Comparison of ENCODE assay signal across 8 cellular contexts in the genomic region with DNA sequence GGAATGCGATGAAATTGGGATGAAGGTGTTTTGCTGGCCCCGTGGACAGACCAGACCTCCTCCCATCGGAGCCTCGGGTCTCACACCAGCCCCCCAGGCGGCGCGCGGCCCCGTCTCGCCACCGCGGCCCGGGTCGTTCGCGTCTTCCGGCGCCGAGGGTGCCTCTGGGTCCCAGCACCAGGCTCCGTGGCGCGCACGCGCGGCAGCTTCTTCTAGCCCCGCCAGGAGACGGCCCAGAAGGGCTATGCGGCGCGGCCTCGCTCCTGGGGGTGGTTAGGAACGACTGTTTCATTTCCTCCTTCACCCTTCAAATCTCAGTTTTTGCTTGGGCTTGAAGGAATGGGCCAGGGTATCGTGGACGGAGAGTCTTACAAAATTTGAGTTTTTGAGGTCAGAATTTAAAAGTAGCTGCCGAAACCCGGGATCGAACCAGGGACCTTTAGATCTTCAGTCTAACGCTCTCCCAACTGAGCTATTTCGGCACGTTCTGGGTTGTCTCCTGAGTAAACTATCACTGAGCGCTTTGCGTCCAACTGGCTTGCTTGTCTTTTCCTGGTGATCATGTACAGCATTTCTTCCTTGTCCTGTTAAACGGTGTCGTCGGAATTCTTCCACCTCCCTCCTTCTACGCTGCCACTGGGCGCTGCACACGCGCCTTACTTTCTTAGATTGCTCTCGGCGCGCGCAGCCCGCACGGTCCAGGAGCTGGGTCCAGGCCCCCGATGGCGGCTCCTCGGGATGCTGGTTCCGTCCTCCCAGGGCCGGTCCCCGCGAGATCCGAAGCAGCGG. TPM values are rescaled to one million over a fixed set of nuclear protein-coding genes. Genes with fewer than 3 reads are reported as not detected.
DNase-seq lines count a peak whose midpoint lies in the region; ATAC-seq and TF ChIP-seq lines count a peak whose summit lies in the region.

No MANE protein-coding gene starts in this region.

- H3K9me3 Mint-ChIP-seq in dendritic cell treated with granulocyte-macrophage colony-stimulating factor and Interleukin-4, amounts not matched to agents 40 ng/mL and 50 ng/mL, for 4 days: no peaks in the 10 kb centered on the region

- TF ChIP-seq CTCF in BJ (IDR thresholded peaks at IDR 0.05; ENCODE audit: insufficient read depth, low read depth, low read length) (no peak), left lung (IDR thresholded peaks at IDR 0.05) (no peak)

- peaks cover 15% of the 10 kb centered on the region for H3K27me3 Mint-ChIP-seq in dendritic cell treated with granulocyte-macrophage colony-stimulating factor and Interleukin-4, amounts not matched to agents 40 ng/mL and 50 ng/mL, for 4 days

- H3K4me3 Mint-ChIP-seq in dendritic cell treated with granulocyte-macrophage colony-stimulating factor and Interleukin-4, amounts not matched to agents 40 ng/mL and 50 ng/mL, for 4 days: peak overlapping the region; percentile 87

- intact Hi-C loops in dendritic cell treated with granulocyte-macrophage colony-stimulating factor and Interleukin-4, amounts not matched to agents 40 ng/mL and 50 ng/mL, for 4 days (cut with micrococcal nuclease): loop anchor here (1.0 kb wide), 1 partner anchor 47 kb away; a partner anchor contains a TSS
- intact Hi-C loops in left lung (cut with DNase I): no loop called here

- H3K4me3 ChIP-seq in BJ (ENCODE audit: low read depth, low read length): peak overlapping the region; percentile 72
- H3K4me3 ChIP-seq in left lung: peak overlapping the region; percentile 53 to 66

- peak; percentile 88 for ATAC-seq in HG03460 (IDR thresholded peaks at IDR 0.05; ENCODE audit: unreplicated experiment)
- ATAC-seq in left lung: peak; percentile 96

- peak overlapping the region; percentile 84 to 94 for H3K27ac ChIP-seq in left lung

- POLR2A ChIA-PET in BJ (lab: Charles Lee): interaction anchor here (0.6 kb wide), 1 partner anchor 47 kb away, joined by 3 read pairs; no protein-coding TSS in a partner anchor

- peak overlapping the region; percentile 55 for H3K27ac Mint-ChIP-seq in dendritic cell treated with granulocyte-macrophage colony-stimulating factor and Interleukin-4, amounts not matched to agents 40 ng/mL and 50 ng/mL, for 4 days

- peaks cover 11% of the 10 kb centered on the region for H3K4me1 Mint-ChIP-seq in dendritic cell treated with granulocyte-macrophage colony-stimulating factor and Interleukin-4, amounts not matched to agents 40 ng/mL and 50 ng/mL, for 4 days (ENCODE audit: low read depth)

- H3K36me3 Mint-ChIP-seq in dendritic cell treated with granulocyte-macrophage colony-stimulating factor and Interleukin-4, amounts not matched to agents 40 ng/mL and 50 ng/mL, for 4 days (ENCODE audit: low read depth): peaks cover 6% of the 10 kb centered on the region

- H3K4me1 ChIP-seq in left lung: peaks cover 7 to 17% of the 10 kb centered on the region in 2 donors

- H3K9me3 ChIP-seq in left lung: no peaks in the 10 kb centered on the region

- CTCF ChIA-PET in BJ (lab: Yijun Ruan, JAX): interaction anchor here (0.6 to 1.1 kb wide), 6 partner anchors 11 to 115 kb away, joined by 3 to 4 read pairs (median 3); a partner anchor contains a TSS

- H3K36me3 ChIP-seq in BJ (ENCODE audit: control insufficient read depth, insufficient read depth, low read length) (no peaks in the 10 kb centered on the region), left lung (no peaks in the 10 kb centered on the region)

- DNase-seq in BJ (ENCODE audit: low read depth) (peak; percentile 89), GM19240 (ENCODE audit: insufficient read length, low spot score) (peak; percentile 78), NCI-H526 treated with DMSO at 0.1 percent for 48 hours (lab: John Stamatoyannopoulos, UW) (peak; percentile 99), left lung (peak; percentile 93 to 95)
- DNase-seq in activated CD4-positive, alpha-beta T cell treated with anti-CD3 and anti-CD28 coated beads, Interleukin-2, amount 50 U/mL, for 1 hour: peak; percentile 92
- DNase-seq in stimulated activated CD4-positive, alpha-beta T cell treated with anti-CD3 and anti-CD28 coated beads, Interleukin-2, amount 100 ng/mL, for 4 hours (ENCODE audit: low read depth): peak; percentile 92

- H3K27me3 ChIP-seq in BJ (ENCODE audit: control insufficient read depth, insufficient read depth, low read length) (no peaks in the 10 kb centered on the region), left lung (peaks cover 0 to 17% of the 10 kb centered on the region in 2 donors)

RNA-seq across cellular contexts. Expression of a gene that starts 46.5 kb away (rescaled TPM):
- polyA plus RNA-seq in BJ (2011; rRNA removed): 5.9 and 14.1 TPM in 2 replicates
- polyA minus RNA-seq in BJ (2011; rRNA and poly(A)+ RNA removed): 3.5 and 3.8 TPM in 2 replicates
- 10 to 100 TPM in 1 of 2 donors, 1 to 10 TPM in 1; 9.9 to 11.4 TPM for total RNA-seq in left lung

RNA-seq across cellular contexts. Expression of a gene that starts 52.2 kb away (rescaled TPM):
- 2.4 and 4.7 TPM in 2 replicates for polyA plus RNA-seq in BJ (2011; rRNA removed)
- polyA minus RNA-seq in BJ (2011; rRNA and poly(A)+ RNA removed): 3.7 and 3.9 TPM in 2 replicates
- total RNA-seq in left lung: 1 to 10 TPM; 7.5 to 7.8 TPM

Comparison
In these comparisons a context has a peak if more than half of its experiments do, and no peak if none do; other contexts are left out.
1. Peak in every context shown above with its lines: DNase-seq, ATAC-seq, H3K4me3 ChIP-seq and H3K27ac ChIP-seq.